In the genomic region with DNA sequence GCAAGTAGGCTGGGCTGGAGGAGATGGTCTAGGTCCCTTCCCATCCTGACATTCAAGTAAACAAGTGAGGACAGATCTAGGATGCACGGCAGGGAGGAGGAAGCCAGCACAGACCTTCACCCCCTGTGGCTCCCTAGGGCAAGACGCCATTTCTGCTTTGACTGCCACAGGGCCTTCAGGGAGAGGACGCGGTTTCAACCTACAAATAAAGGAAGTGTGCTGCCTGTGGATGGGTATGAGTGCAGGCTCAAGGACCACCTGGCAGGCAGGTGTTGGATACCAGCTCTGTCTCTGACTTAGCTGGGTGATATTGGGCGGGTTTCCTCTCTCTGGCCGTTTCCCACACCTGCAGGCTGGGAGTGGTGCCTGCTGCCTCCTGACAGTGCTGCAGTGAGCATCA, we compare ENCODE assay signal across 9 cellular contexts. TPM values are rescaled to one million over a fixed set of nuclear protein-coding genes. Genes with fewer than 3 reads are reported as not detected.
DNase-seq lines count a peak whose midpoint lies in the region; ATAC-seq and TF ChIP-seq lines count a peak whose summit lies in the region.
"Had no signal": no experiment of that assay in that cellular context is flagged by ENCODE, and none has a peak within 500 bp of the region (broad histone marks: within the 10 kb centered on the region; RNA-seq: fewer than 3 reads in every experiment).

No MANE protein-coding gene starts in this region.

- no peak for ATAC-seq in heart left ventricle
- ATAC-seq in Right ventricle myocardium inferior, result no peak
- ATAC-seq in activated naive CD8-positive, alpha-beta T cell treated with anti-CD3 and anti-CD28 coated beads, Interleukin-2, amount 50 U/mL, for 24 hours, result no peak
- no peak for ATAC-seq in lung (ENCODE audit: insufficient read depth, low FRiP score)
- ATAC-seq in aorta (ENCODE audit: low FRiP score), result no peak
- no peak for ATAC-seq in GM18867 (IDR thresholded peaks at IDR 0.05; ENCODE audit: unreplicated experiment)
- no peak for ATAC-seq in HG03378 (IDR thresholded peaks at IDR 0.05; ENCODE audit: unreplicated experiment)

- peaks cover 62% of the 10 kb centered on the region for H3K36me3 Mint-ChIP-seq in activated naive CD8-positive, alpha-beta T cell treated with anti-CD3 and anti-CD28 coated beads, Interleukin-2, amount 50 U/mL, for 24 hours (ENCODE audit: low read depth)

- H3K27ac ChIP-seq in heart left ventricle (peak overlapping the region; percentile 37 to 92 (median 82)), lung (ENCODE audit: low read depth in 1 of 2, low read length in 1 of 2) (peak overlapping the region; percentile 23 to 80), aorta (ENCODE audit: low read depth in 1 of 2, low read length in 2 of 2) (peak overlapping the region; percentile 10 to 95)

- H3K4me3 ChIP-seq in heart left ventricle (no peak overlapping the region), lung (no peak overlapping the region), aorta (ENCODE audit: low read length in 2 of 2) (no peak overlapping the region)
- H3K4me3 ChIP-seq: upper lobe of left lung had no signal

- DNase-seq in heart left ventricle (no peak), Right ventricle myocardium inferior (ENCODE audit: missing footprints) (no peak), lung (ENCODE audit: low spot score) (no peak), aorta (no peak), hippocampal formation (lab: John Stamatoyannopoulos, UW) (no peak)
- DNase-seq in activated naive CD8-positive, alpha-beta T cell treated with anti-CD3 and anti-CD28 coated beads, Interleukin-2, amount 50 U/mL, for 24 hours, result no peak

- intact Hi-C loops in heart left ventricle (cut with DNase I), result no loop called here
- intact Hi-C loops in Right ventricle myocardium inferior (cut with DNase I), result loop anchor here (10.0 kb wide), 1 partner anchor 402 kb away; no protein-coding TSS in a partner anchor
- intact Hi-C loops in aorta (cut with DNase I), result loop anchor here in 1 of 2 donors (2.0 kb wide), 2 partner anchors 16 to 18 kb away; a partner anchor contains a TSS

- no peaks in the 10 kb centered on the region for H3K27me3 Mint-ChIP-seq in activated naive CD8-positive, alpha-beta T cell treated with anti-CD3 and anti-CD28 coated beads, Interleukin-2, amount 50 U/mL, for 24 hours

- TF ChIP-seq CTCF in heart left ventricle (IDR thresholded peaks at IDR 0.05), result no peak
- no peak for TF ChIP-seq CTCF in lung (IDR thresholded peaks at IDR 0.05; ENCODE audit: control extremely low read depth, extremely low read depth)

- no peak for TF ChIP-seq POLR2A in heart left ventricle (IDR thresholded peaks at IDR 0.05)

- H3K27ac Mint-ChIP-seq in activated naive CD8-positive, alpha-beta T cell treated with anti-CD3 and anti-CD28 coated beads, Interleukin-2, amount 50 U/mL, for 24 hours, result peak overlapping the region; percentile 66

- no peaks in the 10 kb centered on the region for H3K9me3 ChIP-seq in heart left ventricle
- H3K9me3 ChIP-seq in lung (ENCODE audit: control insufficient read depth in 2 of 2, insufficient read depth in 1 of 2, low read length in 1 of 2), result no peaks in the 10 kb centered on the region
- H3K9me3 ChIP-seq in aorta (ENCODE audit: control insufficient read depth, low read length), result no peaks in the 10 kb centered on the region
- H3K9me3 ChIP-seq: upper lobe of left lung had no signal

- H3K27me3 ChIP-seq in heart left ventricle (no peaks in the 10 kb centered on the region), lung (ENCODE audit: control insufficient read depth, insufficient read depth) (no peaks in the 10 kb centered on the region), aorta (ENCODE audit: control insufficient read depth in 1 of 2, insufficient read depth in 2 of 2, low read length in 1 of 2) (no peaks in the 10 kb centered on the region)
- H3K27me3 ChIP-seq: upper lobe of left lung had no signal

- peaks cover 99% of the 10 kb centered on the region for H3K4me1 Mint-ChIP-seq in activated naive CD8-positive, alpha-beta T cell treated with anti-CD3 and anti-CD28 coated beads, Interleukin-2, amount 50 U/mL, for 24 hours

- peaks cover 0 to 7% (median 0%) of the 10 kb centered on the region in 9 donors for H3K36me3 ChIP-seq in heart left ventricle
- peaks cover 0 to 2% of the 10 kb centered on the region in 2 donors for H3K36me3 ChIP-seq in lung (ENCODE audit: control insufficient read depth in 2 of 2, insufficient read depth in 2 of 2, low read length in 2 of 2)
- H3K36me3 ChIP-seq in aorta (ENCODE audit: control insufficient read depth in 1 of 2, insufficient read depth in 2 of 2, low read length in 1 of 2), result no peaks in the 10 kb centered on the region
- H3K36me3 ChIP-seq: upper lobe of left lung had no signal

- WGBS in heart left ventricle, 4 donors, result 72 to 85% (median 78%) methylated on average over 6 of the region's 6 CpGs
- WGBS in lung, 2 donors, result 65 to 69% methylated on average over 6 of the region's 6 CpGs
- WGBS in aorta, 2 donors, result 77 to 92% methylated on average over 6 of the region's 6 CpGs

- H3K9me3 Mint-ChIP-seq in activated naive CD8-positive, alpha-beta T cell treated with anti-CD3 and anti-CD28 coated beads, Interleukin-2, amount 50 U/mL, for 24 hours, result no peaks in the 10 kb centered on the region

- no peak overlapping the region for H3K4me3 Mint-ChIP-seq in activated naive CD8-positive, alpha-beta T cell treated with anti-CD3 and anti-CD28 coated beads, Interleukin-2, amount 50 U/mL, for 24 hours

- H3K4me1 ChIP-seq in heart left ventricle, result peaks cover 7 to 95% (median 66%) of the 10 kb centered on the region in 12 donors
- H3K4me1 ChIP-seq in lung (ENCODE audit: control insufficient read depth in 2 of 2, insufficient read depth in 2 of 2, low read length in 2 of 2), result peaks cover 22 to 54% of the 10 kb centered on the region in 2 donors
- peaks cover 4 to 9% of the 10 kb centered on the region in 2 donors for H3K4me1 ChIP-seq in aorta (ENCODE audit: control insufficient read depth in 1 of 2, insufficient read depth in 2 of 2, low read length in 2 of 2)

RNA-seq across cellular contexts. Expression of a gene that starts 16.2 kb away (rescaled TPM):
- total RNA-seq in heart left ventricle (10 to 100 TPM; 19.0 to 88.1 (median 29.9) TPM), Right ventricle myocardium inferior (46.4 TPM), lung (100 to 1,000 TPM in 1 of 2 donors, 10 to 100 TPM in 1; 20.1 to 143 TPM), aorta (100 to 1,000 TPM in 1 of 2 donors, 10 to 100 TPM in 1; 87.7 to 124 TPM)
- polyA plus RNA-seq in heart left ventricle (100 to 1,000 TPM in 1 of 2 donors, 10 to 100 TPM in 1; 10.6 to 196 TPM), lung (10 to 100 TPM in 1 of 2 donors, 1 to 10 TPM in 1; 9.5 to 37.1 TPM), aorta (10 to 100 TPM in 1 of 2 donors, 1 to 10 TPM in 1; 6.4 to 11.6 TPM)
